In genomic region chr10:17675638-17676037, GRCh38 we compare ENCODE assay signal across 22 cellular contexts. TPM values are rescaled to one million over a fixed set of nuclear protein-coding genes. Genes with fewer than 3 reads are reported as not detected.
DNase-seq lines count a peak whose midpoint lies in the region; ATAC-seq and TF ChIP-seq lines count a peak whose summit lies in the region.
"Had no signal": no experiment of that assay in that cellular context is flagged by ENCODE, and none has a peak within 500 bp of the region (broad histone marks: within the 10 kb centered on the region; RNA-seq: fewer than 3 reads in every experiment).

No MANE protein-coding gene starts in this region.

- peak; percentile 21 for ATAC-seq in activated T-helper 17 cell treated with anti-CD3 and anti-CD28 coated beads, Interleukin-2, amount 50 U/mL, for 72 hours (replicated peaks)
- ATAC-seq: activated CD8-positive, alpha-beta memory T cell treated with anti-CD3 and anti-CD28 coated beads, Interleukin-2, amount 10 ng/mL, durations not matched to agents 7 days and 5 days; activated naive CD8-positive, alpha-beta T cell treated with anti-CD3 and anti-CD28 coated beads, Interleukin-2, amount 50 U/mL, for 24 hours; effector memory CD8-positive, alpha-beta T cell; lower lobe of right lung; stimulated activated memory B cell treated with anti-CD40 and anti-IgM and Interleukin-4, amounts not matched to agents 10 μg/mL and 1 μg/mL and 100 μg/mL, for 72 hours had no signal

- H3K4me3 Mint-ChIP-seq in activated T-helper 17 cell treated with anti-CD3 and anti-CD28 coated beads, Interleukin-2, amount 50 U/mL, for 72 hours: peak overlapping the region; percentile 6
- no peak overlapping the region for H3K4me3 Mint-ChIP-seq in CD8-positive, alpha-beta memory T cell
- H3K4me3 Mint-ChIP-seq: activated CD4-positive, alpha-beta T cell treated with anti-CD3 and anti-CD28 coated beads, Interleukin-2, amount 10 ng/mL, durations not matched to agents 24 days and 14 days; activated CD8-positive, alpha-beta memory T cell treated with anti-CD3 and anti-CD28 coated beads, Interleukin-2, amount 10 ng/mL, durations not matched to agents 7 days and 5 days; activated naive CD8-positive, alpha-beta T cell treated with anti-CD3 and anti-CD28 coated beads, Interleukin-2, amount 50 U/mL, for 24 hours; effector memory CD8-positive, alpha-beta T cell; stimulated activated memory B cell treated with anti-CD40 and anti-IgM and Interleukin-4, amounts not matched to agents 10 μg/mL and 1 μg/mL and 100 μg/mL, for 72 hours had no signal

- no peaks in the 10 kb centered on the region for H3K4me1 ChIP-seq in CD8-positive, alpha-beta memory T cell (ENCODE audit: insufficient read depth, low read length)

- H3K9me3 Mint-ChIP-seq in activated T-helper 17 cell treated with anti-CD3 and anti-CD28 coated beads, Interleukin-2, amount 50 U/mL, for 72 hours: peaks cover 3% of the 10 kb centered on the region
- H3K9me3 Mint-ChIP-seq in CD8-positive, alpha-beta memory T cell: no peaks in the 10 kb centered on the region
- H3K9me3 Mint-ChIP-seq: activated CD4-positive, alpha-beta T cell treated with anti-CD3 and anti-CD28 coated beads, Interleukin-2, amount 10 ng/mL, durations not matched to agents 24 days and 14 days; activated naive CD8-positive, alpha-beta T cell treated with anti-CD3 and anti-CD28 coated beads, Interleukin-2, amount 50 U/mL, for 24 hours; activated T-helper 2 cell treated with anti-CD3 and anti-CD28 coated beads, Interferon-gamma antibody, Interleukin-2, Interleukin-4, amounts not matched to agents 10 μg/mL and 5 μg/mL and 100 μg/mL, durations not matched to agents 14 hours and 24 hours and 36 hours; effector memory CD8-positive, alpha-beta T cell had no signal

- no peaks in the 10 kb centered on the region for H3K9me3 ChIP-seq in KOPT-K1 (ENCODE audit: insufficient read depth, low read length, poor library complexity, severe bottlenecking)
- H3K9me3 ChIP-seq in CD8-positive, alpha-beta memory T cell (ENCODE audit: low read length): no peaks in the 10 kb centered on the region
- H3K9me3 ChIP-seq: esophagus squamous epithelium, lower lobe of right lung, testis had no signal

- peaks cover 33% of the 10 kb centered on the region for H3K4me1 Mint-ChIP-seq in activated T-helper 17 cell treated with anti-CD3 and anti-CD28 coated beads, Interleukin-2, amount 50 U/mL, for 72 hours
- peaks cover 30 to 58% (median 56%) of the 10 kb centered on the region in 3 donors for H3K4me1 Mint-ChIP-seq in CD8-positive, alpha-beta memory T cell

- no peaks in the 10 kb centered on the region for H3K27me3 ChIP-seq in CD8-positive, alpha-beta memory T cell (ENCODE audit: insufficient read depth, low read length, poor library complexity, severe bottlenecking)
- H3K27me3 ChIP-seq: esophagus squamous epithelium, testis had no signal

- H3K36me3 ChIP-seq in KOPT-K1 (ENCODE audit: insufficient read depth, low read length): 0 out of 2 replicates have a peak, but pooled peaks cover 4% of the 10 kb centered on the region
- H3K36me3 ChIP-seq in CD8-positive, alpha-beta memory T cell (ENCODE audit: insufficient read depth, low read length): no peaks in the 10 kb centered on the region
- H3K36me3 ChIP-seq: esophagus squamous epithelium, lower lobe of right lung had no signal

- DNase-seq in EH (ENCODE audit: low read depth) (peak; percentile 28), retinal pigment epithelial cell (ENCODE audit: low read depth) (no peak), GM13976 (ENCODE audit: low spot score) (no peak), NCI-H748 treated with DMSO at 0.1 percent for 48 hours (lab: John Stamatoyannopoulos, UW) (no peak)
- DNase-seq in CD8-positive, alpha-beta memory T cell: no peak
- no peak for DNase-seq in activated T-cell treated with anti-CD3 and anti-CD28 coated beads, Interleukin-2, amount 50 U/mL, for 48 hours
- DNase-seq: activated CD4-positive, alpha-beta T cell treated with anti-CD3 and anti-CD28 coated beads, Interleukin-2, amount 10 ng/mL, durations not matched to agents 24 days and 14 days; activated CD8-positive, alpha-beta memory T cell treated with anti-CD3 and anti-CD28 coated beads, Interleukin-2, amount 10 ng/mL, durations not matched to agents 7 days and 5 days; activated naive CD8-positive, alpha-beta T cell treated with anti-CD3 and anti-CD28 coated beads, Interleukin-2, amount 50 U/mL, for 24 hours; DMS79 treated with DMSO at 0.1 percent for 48 hours; effector memory CD8-positive, alpha-beta T cell; esophagus squamous epithelium; H7; lower lobe of right lung; NCI-H1417; NCI-H510A treated with DMSO at 0.1 percent for 48 hours; stimulated activated CD4-positive, alpha-beta T cell treated with anti-CD3 and anti-CD28 coated beads, Interleukin-2, amount 100 ng/mL, for 24 hours; testis had no signal

- H3K4me3 ChIP-seq in retinal pigment epithelial cell (ENCODE audit: low read length): no peak overlapping the region
- H3K4me3 ChIP-seq in CD8-positive, alpha-beta memory T cell (ENCODE audit: low read length): no peak overlapping the region
- H3K4me3 ChIP-seq: esophagus squamous epithelium, lower lobe of right lung, testis had no signal

- H3K27ac Mint-ChIP-seq in activated T-helper 17 cell treated with anti-CD3 and anti-CD28 coated beads, Interleukin-2, amount 50 U/mL, for 72 hours: no peak overlapping the region
- no peak overlapping the region for H3K27ac Mint-ChIP-seq in CD8-positive, alpha-beta memory T cell
- H3K27ac Mint-ChIP-seq: activated CD4-positive, alpha-beta T cell treated with anti-CD3 and anti-CD28 coated beads, Interleukin-2, amount 10 ng/mL, durations not matched to agents 24 days and 14 days; activated CD8-positive, alpha-beta memory T cell treated with anti-CD3 and anti-CD28 coated beads, Interleukin-2, amount 10 ng/mL, durations not matched to agents 7 days and 5 days; activated naive CD8-positive, alpha-beta T cell treated with anti-CD3 and anti-CD28 coated beads, Interleukin-2, amount 50 U/mL, for 24 hours; activated T-helper 2 cell treated with anti-CD3 and anti-CD28 coated beads, Interferon-gamma antibody, Interleukin-2, Interleukin-4, amounts not matched to agents 10 μg/mL and 5 μg/mL and 100 μg/mL, durations not matched to agents 14 hours and 24 hours and 36 hours; effector memory CD8-positive, alpha-beta T cell; stimulated activated memory B cell treated with anti-CD40 and anti-IgM and Interleukin-4, amounts not matched to agents 10 μg/mL and 1 μg/mL and 100 μg/mL, for 72 hours had no signal

- H3K27ac ChIP-seq in KOPT-K1 (ENCODE audit: low read depth, low read length, poor library complexity, severe bottlenecking): peak overlapping the region; percentile 32
- H3K27ac ChIP-seq in CD8-positive, alpha-beta memory T cell (ENCODE audit: low read depth, low read length): no peak overlapping the region
- H3K27ac ChIP-seq: esophagus squamous epithelium, lower lobe of right lung had no signal

- TF ChIP-seq CTCF in retinal pigment epithelial cell (conservative IDR thresholded peaks at IDR 0.05; ENCODE audit: low read depth, low read length) (peak; percentile 14), GM13976 (IDR thresholded peaks at IDR 0.05; ENCODE audit: borderline replicate concordance, control extremely low read depth, extremely low read depth, insufficient read depth, missing control alignments) (no peak)

- CTCF ChIA-PET in CD8-positive, alpha-beta memory T cell (lab: Charles Lee): no interaction called here

- in situ Hi-C loops in GM13976 (cut with MboI; ENCODE audit: low sequenced_read_pairs, unreplicated experiment): no loop called here

- H3K36me3 Mint-ChIP-seq in activated T-helper 17 cell treated with anti-CD3 and anti-CD28 coated beads, Interleukin-2, amount 50 U/mL, for 72 hours (ENCODE audit: low read depth): peaks cover 42% of the 10 kb centered on the region
- H3K36me3 Mint-ChIP-seq in CD8-positive, alpha-beta memory T cell: peaks cover 4 to 5% (median 4%) of the 10 kb centered on the region in 3 donors

- H3K27me3 Mint-ChIP-seq in activated T-helper 17 cell treated with anti-CD3 and anti-CD28 coated beads, Interleukin-2, amount 50 U/mL, for 72 hours: no peaks in the 10 kb centered on the region
- H3K27me3 Mint-ChIP-seq in CD8-positive, alpha-beta memory T cell: no peaks in the 10 kb centered on the region
- H3K27me3 Mint-ChIP-seq: activated CD4-positive, alpha-beta T cell treated with anti-CD3 and anti-CD28 coated beads, Interleukin-2, amount 10 ng/mL, durations not matched to agents 24 days and 14 days; activated CD8-positive, alpha-beta memory T cell treated with anti-CD3 and anti-CD28 coated beads, Interleukin-2, amount 10 ng/mL, durations not matched to agents 7 days and 5 days; activated naive CD8-positive, alpha-beta T cell treated with anti-CD3 and anti-CD28 coated beads, Interleukin-2, amount 50 U/mL, for 24 hours; effector memory CD8-positive, alpha-beta T cell; stimulated activated memory B cell treated with anti-CD40 and anti-IgM and Interleukin-4, amounts not matched to agents 10 μg/mL and 1 μg/mL and 100 μg/mL, for 72 hours had no signal

- POLR2A ChIA-PET in CD8-positive, alpha-beta memory T cell (lab: Charles Lee): no interaction called here

RNA-seq across cellular contexts. Expression of gene STAM, which starts 31.7 kb away (rescaled TPM):
- total RNA-seq in activated T-helper 17 cell treated with anti-CD3 and anti-CD28 coated beads, Interleukin-2, amount 50 U/mL, for 72 hours: 10 to 100 TPM; 27.0 to 35.4 TPM
- 10 to 100 TPM; 18.5 to 22.3 TPM for total RNA-seq in CD8-positive, alpha-beta memory T cell
- 7.8 TPM for polyA plus RNA-seq in CD8-positive, alpha-beta memory T cell

RNA-seq across cellular contexts. Expression of gene HACD1, which starts 58.5 kb away (rescaled TPM):
- 1 to 10 TPM; 1.6 to 3.5 TPM for total RNA-seq in activated T-helper 17 cell treated with anti-CD3 and anti-CD28 coated beads, Interleukin-2, amount 50 U/mL, for 72 hours
- 1 to 10 TPM; 1.9 to 2.2 TPM for total RNA-seq in CD8-positive, alpha-beta memory T cell
- polyA plus RNA-seq in CD8-positive, alpha-beta memory T cell: 1.1 TPM
